Comparison of ENCODE assay signal across 18 cellular contexts in genomic region chr12:64169999-64170398, GRCh38. TPM values are rescaled to one million over a fixed set of nuclear protein-coding genes. Genes with fewer than 3 reads are reported as not detected.
DNase-seq lines count a peak whose midpoint lies in the region; ATAC-seq and TF ChIP-seq lines count a peak whose summit lies in the region.
"Had no signal": no experiment of that assay in that cellular context is flagged by ENCODE, and none has a peak within 500 bp of the region (broad histone marks: within the 10 kb centered on the region; RNA-seq: fewer than 3 reads in every experiment).

No MANE protein-coding gene starts in this region.

- 80% methylated on average over 3 of the region's 3 CpGs for WGBS in right lobe of liver (ENCODE audit: insufficient coverage, low coverage, low lambda C conversion rate, missing lambda C conversion rate)

- H3K4me1 ChIP-seq in DOHH2 (ENCODE audit: control insufficient read depth, low read length) (peaks cover 42% of the 10 kb centered on the region), right lobe of liver (no peaks in the 10 kb centered on the region)
- H3K4me1 ChIP-seq: pancreas had no signal

- CTCF ChIA-PET in RWPE1 (lab: Yijun Ruan, JAX), result interaction anchor here (0.6 kb wide), 1 partner anchor 24 kb away, joined by 4 read pairs; no protein-coding TSS in a partner anchor

- H4K20me1 ChIP-seq in DOHH2 (ENCODE audit: control insufficient read depth, insufficient read depth, low read depth, low read length), result no peaks in the 10 kb centered on the region

- ATAC-seq in right lobe of liver (no peak), HG02973 (IDR thresholded peaks at IDR 0.05; ENCODE audit: unreplicated experiment) (no peak), omental fat pad (ENCODE audit: low FRiP score) (no peak)
- ATAC-seq: activated CD4-positive, CD25-positive, alpha-beta regulatory T cell treated with anti-CD3 and anti-CD28 coated beads, Interleukin-2, amount 50 U/mL, for 24 hours; activated naive CD8-positive, alpha-beta T cell treated with anti-CD3 and anti-CD28 coated beads, Interleukin-2, amount 50 U/mL, for 24 hours; heart right ventricle; pancreas had no signal

- H3K9me3 ChIP-seq in DOHH2 (ENCODE audit: control insufficient read depth, insufficient read depth, low read length) (no peaks in the 10 kb centered on the region), right lobe of liver (no peaks in the 10 kb centered on the region)
- H3K9me3 ChIP-seq: pancreas had no signal

- intact Hi-C loops in right lobe of liver (cut with DNase I), result no loop called here

- TF ChIP-seq CTCF in DOHH2 (IDR thresholded peaks at IDR 0.05; ENCODE audit: low read depth, low read length, poor library complexity, severe bottlenecking) (no peak), RWPE1 (conservative IDR thresholded peaks at IDR 0.05; ENCODE audit: low read depth) (no peak), right lobe of liver (IDR thresholded peaks at IDR 0.05) (no peak), omental fat pad (IDR thresholded peaks at IDR 0.05) (no peak)

- no peaks in the 10 kb centered on the region for H3F3A ChIP-seq in DOHH2 (ENCODE audit: control insufficient read depth, insufficient read depth)

- H3K36me3 ChIP-seq in DOHH2 (ENCODE audit: control insufficient read depth, low read length) (no peaks in the 10 kb centered on the region), right lobe of liver (no peaks in the 10 kb centered on the region)
- H3K36me3 ChIP-seq: heart right ventricle, pancreas had no signal

- DNase-seq in NCI-H146 treated with DMSO at 0.1 percent for 48 hours (lab: John Stamatoyannopoulos, UW; ENCODE audit: unreplicated experiment) (peak; percentile 72), RWPE1 (ENCODE audit: low spot score) (peak; percentile 49), fibroblast of gingiva (ENCODE audit: low read depth) (peak; percentile 27), right lobe of liver (no peak), omental fat pad (ENCODE audit: low spot score) (no peak), T-helper 9 cell (no peak)
- DNase-seq: activated naive CD8-positive, alpha-beta T cell treated with anti-CD3 and anti-CD28 coated beads, Interleukin-2, amount 50 U/mL, for 24 hours; activated T-cell treated with anti-CD3 and anti-CD28 coated beads, Interleukin-2, amount 50 U/mL, for 24 hours; AML-193; DMS79; heart right ventricle; kidney; NCI-H226; pancreas; T-helper 1 cell had no signal

- H3K4me3 ChIP-seq in DOHH2 (ENCODE audit: low read length) (peak overlapping the region; percentile 58; the same call in 1 of the 2 replicates), right lobe of liver (no peak overlapping the region)
- H3K4me3 ChIP-seq: heart right ventricle, pancreas had no signal

- peak overlapping the region; percentile 68; the same call in 1 of the 2 replicates for H3K4me2 ChIP-seq in DOHH2 (ENCODE audit: low read length)

- H3K79me2 ChIP-seq in DOHH2 (ENCODE audit: control insufficient read depth, low read length), result no peaks in the 10 kb centered on the region

- peak overlapping the region; percentile 60 for H3K27ac ChIP-seq in DOHH2 (ENCODE audit: low read depth, low read length)
- H3K27ac ChIP-seq in RWPE1, result peak overlapping the region; percentile 67
- no peak overlapping the region for H3K27ac ChIP-seq in right lobe of liver
- H3K27ac ChIP-seq: heart right ventricle, pancreas had no signal

- no peaks in the 10 kb centered on the region for H3K27me3 ChIP-seq in DOHH2 (ENCODE audit: control insufficient read depth, low read length)
- H3K27me3 ChIP-seq in right lobe of liver, result no peaks in the 10 kb centered on the region
- H3K27me3 ChIP-seq: heart right ventricle, pancreas had no signal

- no peaks in the 10 kb centered on the region for H3K9me2 ChIP-seq in DOHH2 (replicated peaks; ENCODE audit: control insufficient read depth, low read length)

- TF ChIP-seq POLR2A in right lobe of liver (IDR thresholded peaks at IDR 0.05), result no peak

- POLR2A ChIA-PET in RWPE1 (lab: Yijun Ruan, JAX; ENCODE audit: low non-redundant PET), result no interaction called here

RNA-seq across cellular contexts. Expression of gene KICS2, which starts 52.1 kb away (rescaled TPM):
- total RNA-seq in right lobe of liver (10 to 100 TPM in 2 of 6 experiments, 1 to 10 TPM in 4; 4.4 to 11.0 (median 7.6) TPM), omental fat pad (10 to 100 TPM in 2 of 4 donors, 1 to 10 TPM in 2; 8.8 to 15.9 (median 10.4) TPM)

Comparison
In these comparisons a context has a peak if more than half of its experiments do, and no peak if none do; other contexts are left out.
1. H3K27ac ChIP-seq: peak in DOHH2 (single experiment) and RWPE1 (single experiment); none in right lobe of liver (0 of 3).
2. DNase-seq: peak in NCI-H146 treated with DMSO at 0.1 percent for 48 hours (single experiment), RWPE1 (single experiment) and fibroblast of gingiva (single experiment); none in right lobe of liver (0 of 3), omental fat pad (single experiment) and T-helper 9 cell (single experiment).